In genomic region chr12:104609083-104609844, GRCh38 we compare ENCODE assay signal across 21 cellular contexts.
DNase-seq lines count a peak whose midpoint lies in the region; ATAC-seq lines count a peak whose summit lies in the region.
"Had no signal": no experiment of that assay in that cellular context is flagged by ENCODE, and none has a peak within 500 bp of the region (broad histone marks: within the 10 kb centered on the region; RNA-seq: fewer than 3 reads in every experiment).

No MANE protein-coding gene starts in this region.

- ATAC-seq in memory B cell (ENCODE audit: low read depth), result no peak
- no peak for ATAC-seq in GM21737 (IDR thresholded peaks at IDR 0.05; ENCODE audit: unreplicated experiment)
- no peak for ATAC-seq in GM18909 (IDR thresholded peaks at IDR 0.05; ENCODE audit: poor library complexity, unreplicated experiment)
- ATAC-seq: HepG2; lower lobe of right lung; naive thymus-derived CD8-positive, alpha-beta T cell had no signal

- no peaks in the 10 kb centered on the region for H3K27me3 Mint-ChIP-seq in IgD-negative memory B cell
- H3K27me3 Mint-ChIP-seq in memory B cell, result no peaks in the 10 kb centered on the region
- H3K27me3 Mint-ChIP-seq: activated CD4-positive, alpha-beta memory T cell treated with anti-CD3 and anti-CD28 coated beads for 36 hours; activated naive CD8-positive, alpha-beta T cell treated with anti-CD3 and anti-CD28 coated beads, Interleukin-2, amount 10 ng/mL, durations not matched to agents 7 days and 5 days; activated T-cell treated with anti-CD3 and anti-CD28 coated beads, Interleukin-2, amount 50 U/mL, for 24 hours; naive thymus-derived CD8-positive, alpha-beta T cell; progenitor cell of endocrine pancreas had no signal

- peaks cover 30 to 38% (median 31%) of the 10 kb centered on the region in 3 donors for H3K4me1 Mint-ChIP-seq in IgD-negative memory B cell
- peaks cover 38% of the 10 kb centered on the region for H3K4me1 Mint-ChIP-seq in memory B cell

- no peak overlapping the region for H3K9ac ChIP-seq in BLaER1

- H3K9me3 Mint-ChIP-seq in IgD-negative memory B cell (no peaks in the 10 kb centered on the region), memory B cell (peaks cover 1% of the 10 kb centered on the region)
- H3K9me3 Mint-ChIP-seq: activated CD4-positive, alpha-beta memory T cell treated with anti-CD3 and anti-CD28 coated beads for 36 hours; activated naive CD8-positive, alpha-beta T cell treated with anti-CD3 and anti-CD28 coated beads, Interleukin-2, amount 10 ng/mL, durations not matched to agents 7 days and 5 days; activated T-cell treated with anti-CD3 and anti-CD28 coated beads, Interleukin-2, amount 50 U/mL, for 24 hours; naive thymus-derived CD8-positive, alpha-beta T cell had no signal

- peaks cover 19% of the 10 kb centered on the region for H3K9me3 ChIP-seq in BLaER1
- H3K9me3 ChIP-seq: lower lobe of right lung had no signal

- peaks cover 76% of the 10 kb centered on the region for H4K20me1 ChIP-seq in BLaER1

- H3K4me3 Mint-ChIP-seq in IgD-negative memory B cell (no peak overlapping the region), memory B cell (no peak overlapping the region)
- H3K4me3 Mint-ChIP-seq: activated CD4-positive, alpha-beta memory T cell treated with anti-CD3 and anti-CD28 coated beads for 36 hours; activated naive CD8-positive, alpha-beta T cell treated with anti-CD3 and anti-CD28 coated beads, Interleukin-2, amount 10 ng/mL, durations not matched to agents 7 days and 5 days; activated T-cell treated with anti-CD3 and anti-CD28 coated beads, Interleukin-2, amount 50 U/mL, for 24 hours; naive thymus-derived CD8-positive, alpha-beta T cell had no signal

- DNase-seq in NCI-H748 (lab: John Stamatoyannopoulos, UW; ENCODE audit: unreplicated experiment) (peak; percentile 94), memory B cell (ENCODE audit: low spot score in 2 of 2) (no peak)
- no peak for DNase-seq in activated CD4-positive, alpha-beta T cell treated with anti-CD3 and anti-CD28 coated beads, Interleukin-2, amount 50 U/mL, for 1 hour
- no peak for DNase-seq in stimulated activated naive CD4-positive, alpha-beta T cell (lab: John Stamatoyannopoulos, UW)
- DNase-seq: ACHN; activated CD4-positive, alpha-beta memory T cell treated with anti-CD3 and anti-CD28 coated beads for 36 hours; activated naive CD8-positive, alpha-beta T cell treated with anti-CD3 and anti-CD28 coated beads, Interleukin-2, amount 10 ng/mL, durations not matched to agents 7 days and 5 days; activated T-cell treated with anti-CD3 and anti-CD28 coated beads, Interleukin-2, amount 50 U/mL, for 24 hours; GF-D8; lower lobe of right lung; naive thymus-derived CD8-positive, alpha-beta T cell; NCI-H1930; Right ventricle myocardium superior; stimulated activated naive CD4-positive, alpha-beta T cell treated with Interleukin-2 at 50 U/mL for 16 hours; T-helper 1 cell had no signal

- H3K27me3 ChIP-seq in BLaER1, result no peaks in the 10 kb centered on the region

- 0 out of 2 replicates have a peak overlapping the region, but pooled peaks have one; percentile 7 for H3K27ac ChIP-seq in BLaER1
- H3K27ac ChIP-seq: lower lobe of right lung had no signal

- H3K4me3 ChIP-seq in BLaER1, result no peak overlapping the region
- H3K4me3 ChIP-seq: lower lobe of right lung had no signal

- H3K4me2 ChIP-seq in BLaER1, result no peak overlapping the region

- H3K27ac Mint-ChIP-seq in IgD-negative memory B cell (peak overlapping the region in 2 of 3 donors; percentile 27 to 65), memory B cell (peak overlapping the region; percentile 54)
- H3K27ac Mint-ChIP-seq: activated CD4-positive, alpha-beta memory T cell treated with anti-CD3 and anti-CD28 coated beads for 36 hours; activated naive CD8-positive, alpha-beta T cell treated with anti-CD3 and anti-CD28 coated beads, Interleukin-2, amount 10 ng/mL, durations not matched to agents 7 days and 5 days; activated T-cell treated with anti-CD3 and anti-CD28 coated beads, Interleukin-2, amount 50 U/mL, for 24 hours; progenitor cell of endocrine pancreas had no signal

- H3K36me3 Mint-ChIP-seq in IgD-negative memory B cell, result peaks cover 7% of the 10 kb centered on the region
- H3K36me3 Mint-ChIP-seq in memory B cell, result peaks cover 22% of the 10 kb centered on the region
- H3K36me3 Mint-ChIP-seq: activated CD4-positive, alpha-beta memory T cell treated with anti-CD3 and anti-CD28 coated beads for 36 hours had no signal

- peaks cover 71% of the 10 kb centered on the region for H3K36me3 ChIP-seq in BLaER1
- H3K36me3 ChIP-seq: lower lobe of right lung had no signal

- H3K4me1 ChIP-seq in BLaER1, result peaks cover 65% of the 10 kb centered on the region
